8 cellular contexts compared by ENCODE assay signal in genomic region chr11:46889689-46890475, GRCh38. TPM values are rescaled to one million over a fixed set of nuclear protein-coding genes. Genes with fewer than 3 reads are reported as not detected.
A peak's percentile ranks its signal among the peaks of the same experiment; 100 is the strongest.
DNase-seq lines count a peak whose midpoint lies in the region; ATAC-seq and TF ChIP-seq lines count a peak whose summit lies in the region.

No MANE protein-coding gene starts in this region.

- TF ChIP-seq CTCF in DND-41 (IDR thresholded peaks at IDR 0.05; ENCODE audit: borderline replicate concordance, extremely low read depth, low read length, poor library complexity, severe bottlenecking) = peak; percentile 90
- TF ChIP-seq CTCF in mesothelial cell of epicardium (IDR thresholded peaks at IDR 0.05; ENCODE audit: unreplicated experiment) = peak; percentile 89

- H3K27ac ChIP-seq in DND-41 (ENCODE audit: low read length) = no peak overlapping the region
- no peak overlapping the region for H3K27ac ChIP-seq in effector memory CD4-positive, alpha-beta T cell (ENCODE audit: insufficient read depth, low read length, poor library complexity, severe bottlenecking)

- no peaks in the 10 kb centered on the region for H3K27me3 ChIP-seq in DND-41 (ENCODE audit: insufficient read depth, low read length, poor library complexity)
- no peaks in the 10 kb centered on the region for H3K27me3 ChIP-seq in effector memory CD4-positive, alpha-beta T cell (replicated peaks; ENCODE audit: control insufficient read depth, insufficient read depth, low read length, poor library complexity, severe bottlenecking)

- no peaks in the 10 kb centered on the region for H4K20me1 ChIP-seq in DND-41 (ENCODE audit: insufficient read depth, low read length)

- no peaks in the 10 kb centered on the region for H3K9me3 Mint-ChIP-seq in activated CD4-positive, alpha-beta memory T cell treated with anti-CD3 and anti-CD28 coated beads for 36 hours
- H3K9me3 Mint-ChIP-seq in mesothelial cell of epicardium = no peaks in the 10 kb centered on the region

- DNase-seq in DND-41 (peak; percentile 75), NCI-H82 (lab: John Stamatoyannopoulos, UW) (peak; percentile 85), mesothelial cell of epicardium (ENCODE audit: low spot score in 2 of 2, unreplicated experiment in 2 of 2) (peak in 1 of 2 experiments; percentile 78)
- peak; percentile 78 for DNase-seq in activated CD4-positive, alpha-beta memory T cell treated with anti-CD3 and anti-CD28 coated beads for 36 hours
- peak; percentile 29 to 62 (median 38) for DNase-seq in effector memory CD4-positive, alpha-beta T cell
- peak; percentile 42 to 45 for DNase-seq in stimulated activated CD8-positive, alpha-beta memory T cell treated with anti-CD3 and anti-CD28 coated beads, Interleukin-2, amount 100 ng/mL, for 48 hours (ENCODE audit: low read depth in 2 of 2)

- ATAC-seq in DND-41 (ENCODE audit: insufficient read depth, low read depth) (peak; percentile 93), HG03354 (IDR thresholded peaks at IDR 0.05; ENCODE audit: poor library complexity, severe bottlenecking, unreplicated experiment) (peak; percentile 64), GM21390 (IDR thresholded peaks at IDR 0.05; ENCODE audit: unreplicated experiment) (no peak)

- no peaks in the 10 kb centered on the region for H3K4me1 Mint-ChIP-seq in activated CD4-positive, alpha-beta memory T cell treated with anti-CD3 and anti-CD28 coated beads for 36 hours (ENCODE audit: low read depth)
- no peaks in the 10 kb centered on the region for H3K4me1 Mint-ChIP-seq in mesothelial cell of epicardium

- no peak overlapping the region for H3K4me2 ChIP-seq in DND-41 (ENCODE audit: insufficient read depth, low read length)

- intact Hi-C loops in activated CD4-positive, alpha-beta memory T cell treated with anti-CD3 and anti-CD28 coated beads for 36 hours (cut with micrococcal nuclease) = loop anchor here (1.0 kb wide), 1 partner anchor 263 kb away; no protein-coding TSS in a partner anchor

- no peaks in the 10 kb centered on the region for H3K36me3 ChIP-seq in DND-41 (ENCODE audit: insufficient read depth, low read length)
- H3K36me3 ChIP-seq in effector memory CD4-positive, alpha-beta T cell (ENCODE audit: control insufficient read depth, insufficient read depth, low read length) = no peaks in the 10 kb centered on the region

- H2AFZ ChIP-seq in DND-41 (ENCODE audit: low read depth, low read length) = peak overlapping the region; percentile 50

- no peak overlapping the region for H3K9ac ChIP-seq in DND-41 (ENCODE audit: low read depth, low read length)

- no peaks in the 10 kb centered on the region for H3K79me2 ChIP-seq in DND-41 (ENCODE audit: insufficient read depth, low read length)

- POLR2A ChIA-PET in activated CD4-positive, alpha-beta memory T cell treated with anti-CD3 and anti-CD28 coated beads for 36 hours (lab: Charles Lee) = no interaction called here

- H3K27me3 Mint-ChIP-seq in activated CD4-positive, alpha-beta memory T cell treated with anti-CD3 and anti-CD28 coated beads for 36 hours = peaks cover 3% of the 10 kb centered on the region
- no peaks in the 10 kb centered on the region for H3K27me3 Mint-ChIP-seq in mesothelial cell of epicardium (ENCODE audit: low read depth)

- no peak overlapping the region for H3K4me3 ChIP-seq in DND-41 (ENCODE audit: low read depth in 1 of 2, low read length in 2 of 2)
- no peak overlapping the region for H3K4me3 ChIP-seq in effector memory CD4-positive, alpha-beta T cell (ENCODE audit: insufficient read depth, low read depth, low read length, poor library complexity, severe bottlenecking)

- no peak overlapping the region for H3K27ac Mint-ChIP-seq in activated CD4-positive, alpha-beta memory T cell treated with anti-CD3 and anti-CD28 coated beads for 36 hours
- no peak overlapping the region for H3K27ac Mint-ChIP-seq in mesothelial cell of epicardium

- no peaks in the 10 kb centered on the region for H3K9me3 ChIP-seq in DND-41 (ENCODE audit: insufficient read depth, low read length, severe bottlenecking)
- H3K9me3 ChIP-seq in effector memory CD4-positive, alpha-beta T cell (ENCODE audit: control insufficient read depth, low read length) = no peaks in the 10 kb centered on the region

- no peaks in the 10 kb centered on the region for H3K4me1 ChIP-seq in DND-41 (ENCODE audit: insufficient read depth, low read length)
- no peaks in the 10 kb centered on the region for H3K4me1 ChIP-seq in effector memory CD4-positive, alpha-beta T cell (ENCODE audit: control insufficient read depth, insufficient read depth, low read length, poor library complexity, severe bottlenecking)

- CTCF ChIA-PET in activated CD4-positive, alpha-beta memory T cell treated with anti-CD3 and anti-CD28 coated beads for 36 hours (lab: Charles Lee) = interaction anchor here (0.7 to 4.7 kb wide), 8 partner anchors 18 to 272 kb away, joined by 3 to 44 read pairs (median 5); no protein-coding TSS in a partner anchor

- H3K36me3 Mint-ChIP-seq in activated CD4-positive, alpha-beta memory T cell treated with anti-CD3 and anti-CD28 coated beads for 36 hours = no peaks in the 10 kb centered on the region
- H3K36me3 Mint-ChIP-seq in mesothelial cell of epicardium = peaks cover 22% of the 10 kb centered on the region

- no peak overlapping the region for H3K4me3 Mint-ChIP-seq in activated CD4-positive, alpha-beta memory T cell treated with anti-CD3 and anti-CD28 coated beads for 36 hours
- no peak overlapping the region for H3K4me3 Mint-ChIP-seq in mesothelial cell of epicardium

RNA-seq across cellular contexts. Expression of gene LRP4, which starts 28.5 kb away (rescaled TPM):
- under 1 TPM in 1 of 2 experiments, not detected in 1; 0.05 TPM for total RNA-seq in activated CD4-positive, alpha-beta memory T cell treated with anti-CD3 and anti-CD28 coated beads for 36 hours
- total RNA-seq in mesothelial cell of epicardium = 26.2 to 29.2 TPM (median 26.8 TPM) in 3 replicates

RNA-seq across cellular contexts. Expression of gene CKAP5, which starts 43.8 kb away (rescaled TPM):
- 100 to 1,000 TPM; 174 TPM for total RNA-seq in activated CD4-positive, alpha-beta memory T cell treated with anti-CD3 and anti-CD28 coated beads for 36 hours
- total RNA-seq in mesothelial cell of epicardium = 115 to 125 TPM (median 120 TPM) in 3 replicates

RNA-seq across cellular contexts. Expression of gene CSTPP1, which starts 46.7 kb away (rescaled TPM):
- total RNA-seq in activated CD4-positive, alpha-beta memory T cell treated with anti-CD3 and anti-CD28 coated beads for 36 hours = 10 to 100 TPM; 18.4 to 18.5 TPM
- total RNA-seq in mesothelial cell of epicardium = 42.9 to 44.7 TPM (median 44.0 TPM) in 3 replicates

Comparison
In these comparisons a context has a peak if more than half of its experiments do, and no peak if none do; other contexts are left out.
1. RNA of gene LRP4, which starts 28.5 kb away (total RNA-seq): 26.2 to 29.2 TPM in mesothelial cell of epicardium; 0.05 TPM in activated CD4-positive, alpha-beta memory T cell treated with anti-CD3 and anti-CD28 coated beads for 36 hours; every median in the first group is over 10 times any median in the second.